ENCODE assay signal across 8 cellular contexts in genomic region chr10:99619851-99620712, GRCh38. TPM values are rescaled to one million over a fixed set of nuclear protein-coding genes. Genes with fewer than 3 reads are reported as not detected.
DNase-seq lines count a peak whose midpoint lies in the region; ATAC-seq and TF ChIP-seq lines count a peak whose summit lies in the region.

Gene SLC25A28, minus strand, starts transcription at chr10:99620439. Its CDS starts 104 bp downstream, at chr10:99620335.

- H3K36me3 ChIP-seq in kidney epithelial cell (ENCODE audit: control insufficient read depth, insufficient read depth, low read length) = no peaks in the 10 kb centered on the region

- H3K4me3 ChIP-seq in kidney epithelial cell (ENCODE audit: low read depth, low read length) = peak within 1 kb of the TSS; percentile 67

- peak; percentile 73 for ATAC-seq in HG03139 (IDR thresholded peaks at IDR 0.05; ENCODE audit: unreplicated experiment)
- ATAC-seq in HG02981 (IDR thresholded peaks at IDR 0.05; ENCODE audit: unreplicated experiment) = no peak

- no peaks in the 10 kb centered on the region for H3K27me3 ChIP-seq in kidney epithelial cell (ENCODE audit: control insufficient read depth, insufficient read depth, low read length)

- DNase-seq in GM13976 (ENCODE audit: low spot score) = peak; percentile 95
- peak; percentile 93 to 99 for DNase-seq in NCI-H446 (lab: John Stamatoyannopoulos, UW)
- DNase-seq in activated CD4-positive, alpha-beta T cell treated with anti-CD3 and anti-CD28 coated beads for 24 hours (ENCODE audit: low read depth in 2 of 2) = peak; percentile 86 to 89
- DNase-seq in kidney epithelial cell (ENCODE audit: low read depth) = peak; percentile 100
- peak; percentile 81 to 82 for DNase-seq in stimulated activated CD4-positive, alpha-beta T cell treated with anti-CD3 and anti-CD28 coated beads, Interleukin-15, amount 100 ng/mL, for 1 hour (ENCODE audit: low read depth in 1 of 2, low spot score in 1 of 2)

- H3K27ac ChIP-seq in cingulate gyrus (ENCODE audit: low read depth, low read length) = peak within 1 kb of the TSS; percentile 92

- TF ChIP-seq CTCF in GM13976 (IDR thresholded peaks at IDR 0.05; ENCODE audit: borderline replicate concordance, control extremely low read depth, extremely low read depth, insufficient read depth, missing control alignments) = no peak
- TF ChIP-seq CTCF in kidney epithelial cell (IDR thresholded peaks at IDR 0.05; ENCODE audit: insufficient read depth, low read length, poor library complexity, severe bottlenecking) = no peak

- in situ Hi-C loops in GM13976 (cut with MboI; ENCODE audit: low sequenced_read_pairs, unreplicated experiment) = loop anchor here (10.0 kb wide), 3 partner anchors 55 to 225 kb away; partner anchors contain the start of gene GOT1

RNA-seq across cellular contexts. Expression of gene SLC25A28, which starts in this region (rescaled TPM):
- 7.9 and 8.1 TPM in 2 replicates for total RNA-seq in kidney epithelial cell
